In genomic region chr10:32951111-32951510, GRCh38 we compare ENCODE assay signal across 1 cellular context.
TF ChIP-seq lines count a peak whose summit lies in the region.

No MANE protein-coding gene starts in this region.

TF ChIP-seq in H1, 55 proteins besides CTCF, POLR2A, EP300 and RAD21 (continued from another document):
- TF ChIP-seq CHD7 (IDR thresholded peaks at IDR 0.05; ENCODE audit: insufficient replicate concordance, low read length) (no peak), ZNF274 (IDR thresholded peaks at IDR 0.05; ENCODE audit: borderline replicate concordance, extremely low read depth, low read length) (no peak), RFX5 (IDR thresholded peaks at IDR 0.05; ENCODE audit: borderline replicate concordance, low read depth, low read length) (no peak), RBBP5 (IDR thresholded peaks at IDR 0.05; ENCODE audit: borderline replicate concordance, low read depth, low read length) (no peak), HDAC6 (IDR thresholded peaks at IDR 0.05; ENCODE audit: low read depth, low read length) (no peak), KDM4A (IDR thresholded peaks at IDR 0.05; ENCODE audit: low read depth, low read length, severe bottlenecking) (no peak), SIX5 (IDR thresholded peaks at IDR 0.05; ENCODE audit: low read depth, low read length) (no peak), RNF2 (IDR thresholded peaks at IDR 0.05; ENCODE audit: borderline replicate concordance, low read depth, low read length, missing control alignments, poor library complexity, severe bottlenecking) (no peak), USF2 (IDR thresholded peaks at IDR 0.05; ENCODE audit: low read length) (no peak), EGR1 (IDR thresholded peaks at IDR 0.05; ENCODE audit: borderline replicate concordance, low read depth, low read length) (no peak), MAFK (IDR thresholded peaks at IDR 0.05; ENCODE audit: low read depth, low read length) (no peak), SP4 (IDR thresholded peaks at IDR 0.05; ENCODE audit: low read length) (no peak), ATF3 (IDR thresholded peaks at IDR 0.05; ENCODE audit: insufficient read depth, low read depth, low read length) (no peak), TAF1 (IDR thresholded peaks at IDR 0.05; ENCODE audit: low read depth, low read length) (no peak), TCF12 (IDR thresholded peaks at IDR 0.05; ENCODE audit: low read depth, low read length) (no peak), BCL11A (IDR thresholded peaks at IDR 0.05; ENCODE audit: low read depth in 2 of 2, low read length in 2 of 2) (no peak)
